8 cellular contexts compared by ENCODE assay signal in the genomic region with DNA sequence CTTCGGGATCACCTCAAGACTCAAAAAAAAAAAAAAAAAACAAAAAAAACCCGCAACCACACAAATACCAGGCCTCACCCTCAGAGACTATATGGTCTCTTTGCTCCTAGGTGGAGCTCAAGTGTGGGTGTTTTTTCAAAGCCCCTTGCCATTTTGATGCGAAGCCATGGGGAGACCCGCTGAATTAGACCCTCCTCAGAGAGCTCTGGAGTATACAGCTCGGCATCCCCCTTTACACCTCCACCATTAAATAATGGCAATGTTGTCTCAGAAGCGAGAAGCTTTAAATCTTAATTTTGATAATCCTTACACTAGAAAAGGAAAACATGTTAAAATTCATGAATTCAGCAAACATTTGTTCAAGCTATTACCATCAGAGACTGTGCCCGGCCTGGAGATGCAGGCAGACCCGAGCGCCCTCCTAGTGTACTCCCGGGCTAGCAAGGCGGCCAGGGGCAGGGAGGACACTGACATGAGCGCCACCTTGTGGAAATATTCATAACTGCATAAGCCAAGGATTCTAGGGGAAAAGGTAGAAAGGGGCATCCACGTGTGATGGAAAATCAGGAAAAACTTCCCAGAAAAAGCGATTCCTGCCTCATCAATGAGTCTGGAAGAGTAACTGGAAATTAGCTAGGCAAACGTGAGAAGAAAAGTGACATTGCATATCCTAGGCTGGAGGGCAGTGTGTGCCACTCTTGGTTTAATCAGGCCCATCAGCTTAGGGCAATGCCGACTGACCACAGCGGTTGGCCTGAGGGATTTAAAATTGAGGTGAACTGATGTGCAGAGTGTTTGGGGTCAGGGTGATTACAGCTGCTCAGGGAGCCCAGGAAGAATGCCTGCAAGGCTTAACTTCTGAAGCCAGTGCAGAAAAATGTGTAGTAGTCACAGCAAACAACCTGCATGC.
DNase-seq lines count a peak whose midpoint lies in the region; ATAC-seq and TF ChIP-seq lines count a peak whose summit lies in the region.

No MANE protein-coding gene starts in this region.

- intact Hi-C loops in heart left ventricle (cut with DNase I) = loop anchor here (1.0 to 10.0 kb wide), 11 partner anchors 176 to 570 kb away; a partner anchor contains a TSS

- no peak overlapping the region for H3K27ac ChIP-seq in heart left ventricle

- no peaks in the 10 kb centered on the region for H3K4me1 ChIP-seq in heart left ventricle

- no peak overlapping the region for H3K4me3 Mint-ChIP-seq in activated naive CD8-positive, alpha-beta T cell treated with anti-CD3 and anti-CD28 coated beads for 36 hours

- WGBS in heart left ventricle, 4 donors = 40 to 42% (median 41%) methylated on average over 17 of the region's 17 CpGs

- H3K36me3 ChIP-seq in heart left ventricle = no peaks in the 10 kb centered on the region

- no peak for TF ChIP-seq POLR2A in heart left ventricle (IDR thresholded peaks at IDR 0.05)

- peaks cover 30% of the 10 kb centered on the region for H3K27me3 Mint-ChIP-seq in activated naive CD8-positive, alpha-beta T cell treated with anti-CD3 and anti-CD28 coated beads for 36 hours

- no peaks in the 10 kb centered on the region for H3K4me1 Mint-ChIP-seq in activated naive CD8-positive, alpha-beta T cell treated with anti-CD3 and anti-CD28 coated beads for 36 hours

- H3K36me3 Mint-ChIP-seq in activated naive CD8-positive, alpha-beta T cell treated with anti-CD3 and anti-CD28 coated beads for 36 hours = no peaks in the 10 kb centered on the region

- in situ Hi-C loops in SK-MEL-5 (cut with HindIII; ENCODE audit: low pct_unique_long_range_greater_than_20kb, low sequenced_read_pairs) = no loop called here

- no peaks in the 10 kb centered on the region for H3K9me3 ChIP-seq in heart left ventricle

- no peaks in the 10 kb centered on the region for H3K9me3 Mint-ChIP-seq in activated naive CD8-positive, alpha-beta T cell treated with anti-CD3 and anti-CD28 coated beads for 36 hours

- H3K27me3 ChIP-seq in heart left ventricle = no peaks in the 10 kb centered on the region

- DNase-seq in DMS79 treated with DMSO at 0.1 percent for 48 hours (lab: John Stamatoyannopoulos, UW) (peak; percentile 5), LNCaP clone FGC (ENCODE audit: low read depth) (no peak), SK-MEL-5 (ENCODE audit: low read depth, low spot score) (peak; percentile 75), heart left ventricle (peak; percentile 48 to 72 (median 57)), renal cortical epithelial cell (ENCODE audit: low read depth) (peak; percentile 12)
- peak; percentile 48 for DNase-seq in activated naive CD8-positive, alpha-beta T cell treated with anti-CD3 and anti-CD28 coated beads for 36 hours

- no peak overlapping the region for H3K27ac Mint-ChIP-seq in activated naive CD8-positive, alpha-beta T cell treated with anti-CD3 and anti-CD28 coated beads for 36 hours

- H3K4me3 ChIP-seq in LNCaP clone FGC (ENCODE audit: low read depth, low read length) (no peak overlapping the region), heart left ventricle (no peak overlapping the region)

- ATAC-seq in GM21619 (IDR thresholded peaks at IDR 0.05; ENCODE audit: unreplicated experiment) = peak; percentile 66
- ATAC-seq in heart left ventricle = peak; percentile 48 to 90 (median 85)
- no peak for ATAC-seq in HG03039 (IDR thresholded peaks at IDR 0.05; ENCODE audit: unreplicated experiment)

- TF ChIP-seq CTCF in LNCaP clone FGC (IDR thresholded peaks at IDR 0.05; ENCODE audit: control insufficient read depth, extremely low read depth, insufficient read depth) (peak; percentile 86), heart left ventricle (IDR thresholded peaks at IDR 0.05) (peak; percentile 79 to 96 (median 93))
